ENCODE assay signal across 10 cellular contexts in the genomic region with DNA sequence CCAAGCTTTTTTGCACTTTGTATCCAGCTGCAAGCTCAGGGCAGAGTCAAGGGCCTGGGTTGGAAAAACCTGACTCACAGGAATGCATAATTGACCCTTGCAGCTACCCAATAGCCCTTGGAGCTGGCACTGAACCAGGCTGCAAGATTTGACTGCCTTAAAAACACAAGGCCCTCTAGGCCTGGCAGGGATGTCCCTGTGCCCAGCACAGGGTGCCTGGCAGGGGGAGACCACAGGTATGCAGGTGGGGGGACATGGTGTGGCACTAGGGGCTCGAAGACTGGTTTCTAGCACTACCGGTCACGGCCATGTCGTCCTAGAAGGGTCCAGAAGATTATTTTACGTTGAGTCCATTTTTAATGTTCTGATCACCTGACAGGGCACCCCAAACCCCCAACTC. TPM values are rescaled to one million over a fixed set of nuclear protein-coding genes. Genes with fewer than 3 reads are reported as not detected.
DNase-seq lines count a peak whose midpoint lies in the region; ATAC-seq, FAIRE-seq and TF ChIP-seq lines count a peak whose summit lies in the region.
"Had no signal": no experiment of that assay in that cellular context is flagged by ENCODE, and none has a peak within 500 bp of the region (broad histone marks: within the 10 kb centered on the region; RNA-seq: fewer than 3 reads in every experiment).

No MANE protein-coding gene starts in this region.

- H3K4me3 ChIP-seq in cardiac fibroblast (replicated peaks in 1 of 2; ENCODE audit: low read depth in 2 of 2, low read length in 2 of 2) (no peak overlapping the region), mucosa of descending colon (no peak overlapping the region)

- peaks cover 11% of the 10 kb centered on the region for H3K36me3 ChIP-seq in mucosa of descending colon (ENCODE audit: low read depth)

- H3K9me3 ChIP-seq in mucosa of descending colon = no peaks in the 10 kb centered on the region

- DNase-seq in ACHN (peak; percentile 58), HS-27A (ENCODE audit: low read depth) (peak; percentile 7), cardiac fibroblast (ENCODE audit: low read depth in 2 of 2) (peak; percentile 79 to 80), mucosa of descending colon (peak in 1 of 3 donors; percentile 48), cerebellar cortex (ENCODE audit: low spot score) (no peak), NCI-H2171 (lab: John Stamatoyannopoulos, UW) (no peak), HTR-8/SVneo (ENCODE audit: insufficient read length, low spot score) (no peak)
- DNase-seq: NCI-H1105 had no signal

- FAIRE-seq in HTR-8/SVneo (lab: Jason Lieb, UNC) = no peak

- intact Hi-C loops in mucosa of descending colon (cut with DNase I, micrococcal nuclease) = no loop called here

- in situ Hi-C loops in ACHN (cut with HindIII; ENCODE audit: low pct_ligation_motif_present, low pct_unique_long_range_greater_than_20kb, low sequenced_read_pairs) = no loop called here

- H3K4me1 ChIP-seq in mucosa of descending colon (ENCODE audit: low read depth) = peaks cover 9% of the 10 kb centered on the region

- TF ChIP-seq CTCF in cardiac fibroblast (IDR thresholded peaks at IDR 0.05; ENCODE audit: low read depth, low read length) = no peak
- TF ChIP-seq CTCF in mucosa of descending colon (IDR thresholded peaks at IDR 0.05) = no peak

- ATAC-seq in mucosa of descending colon (peak; percentile 42), HG02623 (IDR thresholded peaks at IDR 0.05; ENCODE audit: unreplicated experiment) (no peak)

RNA-seq across cellular contexts. Expression of gene SBF1, which starts 30.2 kb away (rescaled TPM):
- 10 to 100 TPM; 76.1 to 91.9 (median 84.3) TPM for total RNA-seq in mucosa of descending colon

RNA-seq across cellular contexts. Expression of gene ADM2, which starts 36.7 kb away (rescaled TPM):
- total RNA-seq in mucosa of descending colon = 1 to 10 TPM in 2 of 3 donors, under 1 TPM in 1; 0.95 to 3.9 (median 1.4) TPM

RNA-seq across cellular contexts. Expression of gene MIOX, which starts 42.0 kb away (rescaled TPM):
- total RNA-seq in mucosa of descending colon = not detected
- total RNA-seq: H4 had no signal

Comparison
In these comparisons a context has a peak if more than half of its experiments do, and no peak if none do; other contexts are left out.
1. DNase-seq: peak in ACHN (single experiment), HS-27A (single experiment) and cardiac fibroblast (2 of 2); none in cerebellar cortex (single experiment), NCI-H2171 (single experiment) and HTR-8/SVneo (single experiment).